ENCODE assay signal across 14 cellular contexts in the genomic region with DNA sequence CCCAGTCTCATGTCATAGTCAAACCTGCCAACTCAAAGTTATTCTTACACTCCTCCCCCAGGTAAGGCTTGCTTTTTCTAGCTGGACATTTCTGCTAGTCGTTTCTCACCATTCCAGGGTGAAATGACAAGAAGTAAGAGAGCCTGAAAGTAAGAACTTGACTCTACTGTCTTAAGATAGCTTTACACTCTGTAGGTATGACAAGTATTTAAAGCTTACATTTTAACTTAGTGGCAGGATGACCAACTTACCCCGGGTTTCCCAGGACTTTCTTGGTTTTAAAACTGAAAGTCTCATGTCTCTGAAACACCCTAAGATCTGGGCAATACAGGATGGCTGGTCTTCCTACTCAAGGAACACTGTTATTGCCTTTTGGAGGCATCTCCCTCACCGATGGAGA.
DNase-seq lines count a peak whose midpoint lies in the region; ATAC-seq and TF ChIP-seq lines count a peak whose summit lies in the region.
"Had no signal": no experiment of that assay in that cellular context is flagged by ENCODE, and none has a peak within 500 bp of the region (broad histone marks: within the 10 kb centered on the region; RNA-seq: fewer than 3 reads in every experiment).

No MANE protein-coding gene starts in this region.

- no peaks in the 10 kb centered on the region for H3K27me3 Mint-ChIP-seq in MCF 10A (ENCODE audit: insufficient read depth, unreplicated experiment)
- H3K27me3 Mint-ChIP-seq in T-helper 2 cell treated with Interferon-gamma antibody and Interleukin-4, amounts not matched to agents 5 μg/mL and 100 μg/mL, for 36 hours (ENCODE audit: low read depth), result no peaks in the 10 kb centered on the region

- no peaks in the 10 kb centered on the region for H3K4me1 ChIP-seq in mammary epithelial cell (ENCODE audit: insufficient read depth, low read length)
- H3K4me1 ChIP-seq: upper lobe of right lung had no signal

- H2AFZ ChIP-seq in mammary epithelial cell (ENCODE audit: low read depth, low read length), result peak overlapping the region; percentile 2

- intact Hi-C loops in mammary epithelial cell (cut with micrococcal nuclease) (no loop called here), MCF 10A (cut with micrococcal nuclease) (no loop called here)

- no peaks in the 10 kb centered on the region for H3K4me1 Mint-ChIP-seq in MCF 10A (ENCODE audit: insufficient read depth, unreplicated experiment)
- H3K4me1 Mint-ChIP-seq in T-helper 2 cell treated with Interferon-gamma antibody and Interleukin-4, amounts not matched to agents 5 μg/mL and 100 μg/mL, for 36 hours (ENCODE audit: low read depth), result no peaks in the 10 kb centered on the region

- POLR2A ChIA-PET in MCF 10A (lab: Yijun Ruan, JAX), result no interaction called here
- POLR2A ChIA-PET in HEK293T (lab: Yijun Ruan, JAX), result no interaction called here

- H3K4me3 Mint-ChIP-seq in MCF 10A (ENCODE audit: unreplicated experiment), result no peak overlapping the region
- no peak overlapping the region for H3K4me3 Mint-ChIP-seq in T-helper 2 cell treated with Interferon-gamma antibody and Interleukin-4, amounts not matched to agents 5 μg/mL and 100 μg/mL, for 36 hours

- no peaks in the 10 kb centered on the region for H3K27me3 ChIP-seq in mammary epithelial cell (ENCODE audit: insufficient read depth, low read length)
- H3K27me3 ChIP-seq: dorsolateral prefrontal cortex, upper lobe of right lung had no signal

- 72% methylated on average over 3 of the region's 3 CpGs for WGBS in mammary epithelial cell (ENCODE audit: low coverage, missing lambda C conversion rate)

- ATAC-seq in HG02588 (IDR thresholded peaks at IDR 0.05; ENCODE audit: unreplicated experiment), result peak; percentile 66
- ATAC-seq in HG03196 (IDR thresholded peaks at IDR 0.05; ENCODE audit: unreplicated experiment), result peak; percentile 55
- ATAC-seq: upper lobe of right lung had no signal

- H3K36me3 ChIP-seq in mammary epithelial cell (ENCODE audit: insufficient read depth, low read length), result no peaks in the 10 kb centered on the region
- H3K36me3 ChIP-seq: upper lobe of right lung had no signal

- H3K27ac Mint-ChIP-seq in MCF 10A (ENCODE audit: low read depth, unreplicated experiment), result no peak overlapping the region
- no peak overlapping the region for H3K27ac Mint-ChIP-seq in T-helper 2 cell treated with Interferon-gamma antibody and Interleukin-4, amounts not matched to agents 5 μg/mL and 100 μg/mL, for 36 hours

- H3K27ac ChIP-seq in mammary epithelial cell (ENCODE audit: insufficient read depth, low read depth, low read length), result no peak overlapping the region
- H3K27ac ChIP-seq: dorsolateral prefrontal cortex, HL-60, upper lobe of right lung had no signal

- no peaks in the 10 kb centered on the region for H3K9me3 Mint-ChIP-seq in MCF 10A (ENCODE audit: unreplicated experiment)
- H3K9me3 Mint-ChIP-seq in T-helper 2 cell treated with Interferon-gamma antibody and Interleukin-4, amounts not matched to agents 5 μg/mL and 100 μg/mL, for 36 hours, result peaks cover 9% of the 10 kb centered on the region

- H3K36me3 Mint-ChIP-seq in MCF 10A (ENCODE audit: insufficient read depth, unreplicated experiment), result no peaks in the 10 kb centered on the region
- no peaks in the 10 kb centered on the region for H3K36me3 Mint-ChIP-seq in T-helper 2 cell treated with Interferon-gamma antibody and Interleukin-4, amounts not matched to agents 5 μg/mL and 100 μg/mL, for 36 hours (ENCODE audit: low read depth)

- H3K4me3 ChIP-seq in mammary epithelial cell (replicated peaks in 1 of 3; ENCODE audit: insufficient read depth in 1 of 3, low read depth in 2 of 3, low read length in 3 of 3), result no peak overlapping the region
- H3K4me3 ChIP-seq: dorsolateral prefrontal cortex, upper lobe of right lung had no signal

- no peaks in the 10 kb centered on the region for H3K9me3 ChIP-seq in mammary epithelial cell (replicated peaks; ENCODE audit: insufficient read depth, low read length)
- H3K9me3 ChIP-seq: upper lobe of right lung had no signal

- no peak for TF ChIP-seq CTCF in mammary epithelial cell (conservative IDR thresholded peaks at IDR 0.05 in 1 of 2, IDR thresholded peaks at IDR 0.05 in 1 of 2; ENCODE audit: extremely low read depth in 1 of 2, insufficient read depth in 1 of 2, low read depth in 1 of 2, low read length in 2 of 2)
- no peak for TF ChIP-seq CTCF in MCF 10A (IDR thresholded peaks at IDR 0.05; ENCODE audit: unreplicated experiment)

- CTCF ChIA-PET in mammary epithelial cell (lab: Charles Lee; ENCODE audit: low non-redundant PET), result no interaction called here
- CTCF ChIA-PET in MCF 10A (lab: Yijun Ruan, JAX), result no interaction called here
- CTCF ChIA-PET in HEK293T (lab: Yijun Ruan, JAX), result no interaction called here

- no peaks in the 10 kb centered on the region for H4K20me1 ChIP-seq in mammary epithelial cell (ENCODE audit: insufficient read depth, low read length)

- no TSS peak for BruUV-seq in mammary epithelial cell (replicated peaks; lab: Mats Ljungman, UMichigan)
- no TSS peak for BruUV-seq in MCF 10A (replicated peaks; lab: Mats Ljungman, UMichigan)

- no peak for DNase-seq in mammary epithelial cell
- no peak for DNase-seq in MCF 10A (ENCODE audit: unreplicated experiment)
- no peak for DNase-seq in T-helper 2 cell treated with Interferon-gamma antibody and Interleukin-4, amounts not matched to agents 5 μg/mL and 100 μg/mL, for 36 hours (ENCODE audit: low spot score)
- no peak for DNase-seq in retina
- no peak for DNase-seq in HEK293T (ENCODE audit: extremely low spot score)
- no peak for DNase-seq in putamen (ENCODE audit: low spot score)
- DNase-seq: dorsolateral prefrontal cortex; mesenchymal stem cell; NCI-H2171 treated with DMSO at 0.1 percent for 48 hours; stimulated activated CD4-positive, alpha-beta T cell treated with anti-CD3 and anti-CD28 coated beads, Interleukin-15, amount 100 ng/mL, for 24 hours; upper lobe of right lung had no signal

- no peaks in the 10 kb centered on the region for H3K79me2 ChIP-seq in mammary epithelial cell (ENCODE audit: insufficient read depth, low read length)

- H3K4me2 ChIP-seq in mammary epithelial cell (ENCODE audit: insufficient read depth, low read depth, low read length), result no peak overlapping the region

- in situ Hi-C loops in mammary epithelial cell (cut with MboI; ENCODE audit: low sequenced_read_pairs in 2 of 2), result no loop called here

- dilution Hi-C loops in mammary epithelial cell (cut with HindIII; ENCODE audit: low sequenced_read_pairs), result no loop called here

- no peak overlapping the region for H3K9ac ChIP-seq in mammary epithelial cell (ENCODE audit: insufficient read depth, low read length)

TF ChIP-seq in HEK293T, 16 proteins besides CTCF, POLR2A, EP300 and RAD21:
- no peak for TF ChIP-seq NFRKB (IDR thresholded peaks at IDR 0.05)
- no peak for TF ChIP-seq CTBP1 (IDR thresholded peaks at IDR 0.05; ENCODE audit: borderline replicate concordance)
- TF ChIP-seq BHLHE40 (IDR thresholded peaks at IDR 0.05; ENCODE audit: borderline replicate concordance), result no peak
- TF ChIP-seq FOXK2 (IDR thresholded peaks at IDR 0.05), result no peak
- no peak for TF ChIP-seq SUZ12 (IDR thresholded peaks at IDR 0.05)
- TF ChIP-seq FOXM1 (IDR thresholded peaks at IDR 0.05; ENCODE audit: borderline replicate concordance), result no peak
- TF ChIP-seq ELF4 (IDR thresholded peaks at IDR 0.05), result no peak
- TF ChIP-seq ARNT (IDR thresholded peaks at IDR 0.05), result no peak
- TF ChIP-seq SP1 (IDR thresholded peaks at IDR 0.05), result no peak
- TF ChIP-seq FOXA1 (IDR thresholded peaks at IDR 0.05), result no peak
- TF ChIP-seq TARDBP (IDR thresholded peaks at IDR 0.05), result no peak
